ENCODE assay signal across 1 cellular context in the genomic region with DNA sequence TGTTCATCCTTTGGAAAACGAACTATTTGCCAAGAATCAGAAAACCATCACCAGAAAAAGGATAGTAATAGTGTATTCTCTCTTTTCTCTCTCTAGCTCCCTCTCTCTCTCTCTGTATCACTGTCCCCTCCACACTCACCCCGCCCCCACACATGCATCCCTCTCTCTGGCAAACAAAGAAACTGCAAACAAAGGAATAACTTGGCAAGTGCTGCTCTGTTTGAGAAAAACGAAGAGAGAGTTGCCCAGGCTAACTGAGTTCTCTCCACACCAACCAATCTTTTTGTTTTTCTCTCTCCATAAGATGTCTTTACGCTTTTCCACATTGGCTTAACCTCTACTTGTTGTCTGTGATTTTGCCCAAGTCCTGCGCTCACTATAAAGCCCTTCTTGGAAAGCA.
TF ChIP-seq lines count a peak whose summit lies in the region.

No MANE protein-coding gene starts in this region.

TF ChIP-seq in H1, 55 proteins besides CTCF, POLR2A, EP300 and RAD21:
- TF ChIP-seq EGR1 (IDR thresholded peaks at IDR 0.05; ENCODE audit: borderline replicate concordance, low read depth, low read length) (0 out of 2 replicates have a peak, but pooled peaks have one; percentile 27), RBBP5 (IDR thresholded peaks at IDR 0.05; ENCODE audit: borderline replicate concordance, low read depth, low read length) (peak; percentile 83; the same call in 1 of the 2 replicates), SP2 (IDR thresholded peaks at IDR 0.05; ENCODE audit: low read length) (no peak), KDM1A (IDR thresholded peaks at IDR 0.05; ENCODE audit: borderline replicate concordance, low read length) (no peak), ASH2L (IDR thresholded peaks at IDR 0.05; ENCODE audit: low read length) (peak; percentile 90)
